14 cellular contexts compared by ENCODE assay signal in the genomic region with DNA sequence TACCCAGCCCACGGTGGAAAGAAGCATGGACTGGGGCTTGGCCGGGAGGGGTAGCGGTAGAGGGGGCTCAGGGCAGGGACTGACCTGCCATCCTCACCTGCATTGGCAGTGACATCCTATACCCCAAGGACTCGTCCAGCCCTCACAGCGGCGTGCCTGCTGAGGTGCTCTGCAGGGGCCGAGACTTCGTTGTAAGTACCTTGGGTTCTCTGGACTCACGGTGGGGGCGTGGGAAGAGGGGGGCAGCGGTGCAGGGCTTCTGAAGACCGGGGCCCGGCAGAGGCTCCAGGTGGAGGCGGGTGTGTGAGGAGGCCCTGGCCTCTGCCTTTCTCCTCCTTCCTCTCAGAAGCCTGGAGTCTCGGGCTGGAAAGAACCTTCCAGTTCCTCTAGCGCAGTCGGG. TPM values are rescaled to one million over a fixed set of nuclear protein-coding genes. Genes with fewer than 3 reads are reported as not detected.
DNase-seq lines count a peak whose midpoint lies in the region; ATAC-seq lines count a peak whose summit lies in the region.
"Had no signal": no experiment of that assay in that cellular context is flagged by ENCODE, and none has a peak within 500 bp of the region (broad histone marks: within the 10 kb centered on the region; RNA-seq: fewer than 3 reads in every experiment).

No MANE protein-coding gene starts in this region.

- no peaks in the 10 kb centered on the region for H3K9me3 Mint-ChIP-seq in dendritic cell treated with granulocyte-macrophage colony-stimulating factor and Interleukin-4, amounts not matched to agents 40 ng/mL and 50 ng/mL, for 4 days
- H3K9me3 Mint-ChIP-seq: CD14-positive monocyte had no signal

- peaks cover 20% of the 10 kb centered on the region for H3K4me1 Mint-ChIP-seq in dendritic cell treated with granulocyte-macrophage colony-stimulating factor and Interleukin-4, amounts not matched to agents 40 ng/mL and 50 ng/mL, for 4 days (ENCODE audit: low read depth)
- H3K4me1 Mint-ChIP-seq: CD14-positive monocyte had no signal

- intact Hi-C loops in Right ventricle myocardium inferior (cut with DNase I), result no loop called here
- intact Hi-C loops in Right ventricle myocardium superior (cut with DNase I), result no loop called here
- intact Hi-C loops in dendritic cell treated with granulocyte-macrophage colony-stimulating factor and Interleukin-4, amounts not matched to agents 40 ng/mL and 50 ng/mL, for 4 days (cut with micrococcal nuclease), result no loop called here

- H3K27me3 Mint-ChIP-seq in dendritic cell treated with granulocyte-macrophage colony-stimulating factor and Interleukin-4, amounts not matched to agents 40 ng/mL and 50 ng/mL, for 4 days, result no peaks in the 10 kb centered on the region

- peaks cover 98% of the 10 kb centered on the region for H3K36me3 Mint-ChIP-seq in dendritic cell treated with granulocyte-macrophage colony-stimulating factor and Interleukin-4, amounts not matched to agents 40 ng/mL and 50 ng/mL, for 4 days (ENCODE audit: low read depth)

- DNase-seq in Right ventricle myocardium inferior (ENCODE audit: missing footprints), result peak; percentile 40
- DNase-seq in Right ventricle myocardium superior, result no peak
- peak; percentile 16 for DNase-seq in stimulated activated CD8-positive, alpha-beta memory T cell treated with anti-CD3 and anti-CD28 coated beads, Interleukin-4, amount 100 ng/mL, for 48 hours
- no peak for DNase-seq in NCI-H1105 (lab: John Stamatoyannopoulos, UW)
- DNase-seq: ACHN, DMS79 treated with DMSO at 0.1 percent for 48 hours, MM.1S, NCI-H1092 treated with DMSO at 0.1 percent for 48 hours, NCI-H1694 had no signal

- H3K27ac Mint-ChIP-seq in dendritic cell treated with granulocyte-macrophage colony-stimulating factor and Interleukin-4, amounts not matched to agents 40 ng/mL and 50 ng/mL, for 4 days, result peak overlapping the region; percentile 20

- no peak for ATAC-seq in Right ventricle myocardium inferior
- no peak for ATAC-seq in Right ventricle myocardium superior (ENCODE audit: poor library complexity)
- ATAC-seq in GM18867 (IDR thresholded peaks at IDR 0.05; ENCODE audit: unreplicated experiment), result no peak
- no peak for ATAC-seq in HG02798 (IDR thresholded peaks at IDR 0.05; ENCODE audit: poor library complexity, unreplicated experiment)
- ATAC-seq: Panc1 had no signal

- H3K4me3 Mint-ChIP-seq in dendritic cell treated with granulocyte-macrophage colony-stimulating factor and Interleukin-4, amounts not matched to agents 40 ng/mL and 50 ng/mL, for 4 days, result no peak overlapping the region
- H3K4me3 Mint-ChIP-seq: CD14-positive monocyte had no signal

RNA-seq across cellular contexts. Expression of gene POLR3E, which starts 25.5 kb away (rescaled TPM):
- total RNA-seq in Right ventricle myocardium inferior (36.4 TPM), Right ventricle myocardium superior (34.8 TPM)

RNA-seq across cellular contexts. Expression of gene CDR2, which starts 51.7 kb away (rescaled TPM):
- total RNA-seq in Right ventricle myocardium inferior (6.7 TPM), Right ventricle myocardium superior (5.2 TPM)

Comparison
In these comparisons a context has a peak if more than half of its experiments do, and no peak if none do; other contexts are left out.
1. DNase-seq: peak in Right ventricle myocardium inferior (single experiment) and stimulated activated CD8-positive, alpha-beta memory T cell treated with anti-CD3 and anti-CD28 coated beads, Interleukin-4, amount 100 ng/mL, for 48 hours (single experiment); none in Right ventricle myocardium superior (single experiment) and NCI-H1105 (single experiment).